In the genomic region with DNA sequence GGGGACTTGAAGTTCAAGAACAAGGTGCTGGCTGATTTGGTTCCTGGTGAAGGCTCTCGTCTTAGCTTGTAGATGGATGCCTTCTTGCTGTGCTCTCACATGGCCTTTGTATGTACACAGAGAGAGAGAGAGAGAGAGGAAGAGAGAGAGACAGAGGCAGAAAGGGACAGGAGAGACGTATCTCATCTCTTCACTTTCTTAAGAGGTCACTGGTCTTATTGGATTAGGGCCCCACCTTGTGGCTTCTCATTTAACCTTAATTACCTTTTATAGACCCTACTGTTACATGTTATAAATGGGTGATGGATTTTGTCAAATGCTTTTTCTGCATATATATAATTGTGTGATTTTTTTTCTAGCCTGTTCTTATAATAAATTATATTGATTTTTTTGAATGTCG, we compare ENCODE assay signal across 10 cellular contexts.
DNase-seq lines count a peak whose midpoint lies in the region; ATAC-seq, FAIRE-seq and TF ChIP-seq lines count a peak whose summit lies in the region.
"Had no signal": no experiment of that assay in that cellular context is flagged by ENCODE, and none has a peak within 500 bp of the region (broad histone marks: within the 10 kb centered on the region; RNA-seq: fewer than 3 reads in every experiment).

No MANE protein-coding gene starts in this region.

- ATAC-seq in RWPE2 (ENCODE audit: low read depth) (peak; percentile 67), GM21737 (IDR thresholded peaks at IDR 0.05; ENCODE audit: unreplicated experiment) (no peak), GM21529 (IDR thresholded peaks at IDR 0.05; ENCODE audit: unreplicated experiment) (no peak)

- DNase-seq in D721Med (ENCODE audit: insufficient read length, low spot score), result no peak
- DNase-seq in LNCaP clone FGC (ENCODE audit: low read depth), result peak; percentile 22
- no peak for DNase-seq in RWPE2 (ENCODE audit: low spot score)
- peak; percentile 19 for DNase-seq in hepatocyte (ENCODE audit: low spot score)
- DNase-seq in activated CD4-positive, alpha-beta T cell treated with anti-CD3 and anti-CD28 coated beads, Interleukin-2, amount 10 ng/mL, durations not matched to agents 24 days and 14 days, result no peak
- no peak for DNase-seq in middle frontal gyrus (ENCODE audit: extremely low spot score, low spot score)
- DNase-seq: effector CD4-positive, alpha-beta T cell; NCI-H774 had no signal

- peak; percentile 55 for FAIRE-seq in D721Med (lab: Jason Lieb, UNC)

- H3K9me2 ChIP-seq in hepatocyte (replicated peaks; ENCODE audit: insufficient read depth), result no peaks in the 10 kb centered on the region

- TF ChIP-seq CTCF in D721Med (IDR thresholded peaks at IDR 0.05; ENCODE audit: insufficient read depth, missing control alignments), result peak; percentile 37
- peak; percentile 46 for TF ChIP-seq CTCF in LNCaP clone FGC (IDR thresholded peaks at IDR 0.05; ENCODE audit: control insufficient read depth, extremely low read depth, insufficient read depth)
- TF ChIP-seq CTCF in RWPE2 (IDR thresholded peaks at IDR 0.05; ENCODE audit: poor library complexity, severe bottlenecking), result peak; percentile 61
- peak; percentile 36 for TF ChIP-seq CTCF in hepatocyte (IDR thresholded peaks at IDR 0.05; ENCODE audit: poor library complexity)

- H4K20me1 ChIP-seq in hepatocyte (ENCODE audit: insufficient read depth, poor library complexity, severe bottlenecking), result no peaks in the 10 kb centered on the region

- intact Hi-C loops in activated CD4-positive, alpha-beta T cell treated with anti-CD3 and anti-CD28 coated beads, Interleukin-2, amount 10 ng/mL, durations not matched to agents 24 days and 14 days (cut with micrococcal nuclease), result no loop called here

- no peaks in the 10 kb centered on the region for H3K36me3 Mint-ChIP-seq in activated CD4-positive, alpha-beta T cell treated with anti-CD3 and anti-CD28 coated beads, Interleukin-2, amount 10 ng/mL, durations not matched to agents 24 days and 14 days (ENCODE audit: low read depth)

- 23% methylated on average over 3 of the region's 3 CpGs for WGBS in hepatocyte (ENCODE audit: low lambda C conversion rate, missing lambda C conversion rate)

- no peaks in the 10 kb centered on the region for H3K4me1 ChIP-seq in RWPE2 (ENCODE audit: insufficient read depth, poor library complexity, severe bottlenecking)
- H3K4me1 ChIP-seq in hepatocyte (ENCODE audit: insufficient read depth), result no peaks in the 10 kb centered on the region

- H2AFZ ChIP-seq in hepatocyte, result no peak overlapping the region

- H3K27ac ChIP-seq in RWPE2 (ENCODE audit: poor library complexity, severe bottlenecking), result no peak overlapping the region
- no peak overlapping the region for H3K27ac ChIP-seq in hepatocyte

- H3K4me3 ChIP-seq in LNCaP clone FGC (ENCODE audit: low read depth, low read length) (no peak overlapping the region), RWPE2 (ENCODE audit: severe bottlenecking) (no peak overlapping the region), hepatocyte (no peak overlapping the region)

- H3K27me3 ChIP-seq in RWPE2 (ENCODE audit: insufficient read depth, poor library complexity, severe bottlenecking), result no peaks in the 10 kb centered on the region
- no peaks in the 10 kb centered on the region for H3K27me3 ChIP-seq in hepatocyte

- H3K9me3 ChIP-seq in RWPE2 (ENCODE audit: severe bottlenecking), result no peaks in the 10 kb centered on the region
- no peaks in the 10 kb centered on the region for H3K9me3 ChIP-seq in hepatocyte (ENCODE audit: low read depth)

- no peaks in the 10 kb centered on the region for H3K36me3 ChIP-seq in RWPE2 (ENCODE audit: low read depth)
- no peaks in the 10 kb centered on the region for H3K36me3 ChIP-seq in hepatocyte (replicated peaks; ENCODE audit: insufficient read depth, low read depth)

- no peaks in the 10 kb centered on the region for H3K79me2 ChIP-seq in hepatocyte

- no peaks in the 10 kb centered on the region for H3K4me1 Mint-ChIP-seq in activated CD4-positive, alpha-beta T cell treated with anti-CD3 and anti-CD28 coated beads, Interleukin-2, amount 10 ng/mL, durations not matched to agents 24 days and 14 days

- no peak overlapping the region for H3K4me3 Mint-ChIP-seq in activated CD4-positive, alpha-beta T cell treated with anti-CD3 and anti-CD28 coated beads, Interleukin-2, amount 10 ng/mL, durations not matched to agents 24 days and 14 days

- H3K4me2 ChIP-seq in hepatocyte, result no peak overlapping the region

- no peaks in the 10 kb centered on the region for H3K9me3 Mint-ChIP-seq in activated CD4-positive, alpha-beta T cell treated with anti-CD3 and anti-CD28 coated beads, Interleukin-2, amount 10 ng/mL, durations not matched to agents 24 days and 14 days

- no peak overlapping the region for H3K27ac Mint-ChIP-seq in activated CD4-positive, alpha-beta T cell treated with anti-CD3 and anti-CD28 coated beads, Interleukin-2, amount 10 ng/mL, durations not matched to agents 24 days and 14 days

- no peaks in the 10 kb centered on the region for H3K27me3 Mint-ChIP-seq in activated CD4-positive, alpha-beta T cell treated with anti-CD3 and anti-CD28 coated beads, Interleukin-2, amount 10 ng/mL, durations not matched to agents 24 days and 14 days

Comparison
In these comparisons a context has a peak if more than half of its experiments do, and no peak if none do; other contexts are left out.
1. DNase-seq: peak in LNCaP clone FGC (single experiment) and hepatocyte (single experiment); none in D721Med (single experiment), RWPE2 (single experiment), activated CD4-positive, alpha-beta T cell treated with anti-CD3 and anti-CD28 coated beads, Interleukin-2, amount 10 ng/mL, durations not matched to agents 24 days and 14 days (single experiment) and middle frontal gyrus (single experiment).
2. Peak in every context shown above with its lines, with median percentiles within 50 percentile points of each other: CTCF ChIP-seq.